23 cellular contexts compared by ENCODE assay signal in the genomic region with DNA sequence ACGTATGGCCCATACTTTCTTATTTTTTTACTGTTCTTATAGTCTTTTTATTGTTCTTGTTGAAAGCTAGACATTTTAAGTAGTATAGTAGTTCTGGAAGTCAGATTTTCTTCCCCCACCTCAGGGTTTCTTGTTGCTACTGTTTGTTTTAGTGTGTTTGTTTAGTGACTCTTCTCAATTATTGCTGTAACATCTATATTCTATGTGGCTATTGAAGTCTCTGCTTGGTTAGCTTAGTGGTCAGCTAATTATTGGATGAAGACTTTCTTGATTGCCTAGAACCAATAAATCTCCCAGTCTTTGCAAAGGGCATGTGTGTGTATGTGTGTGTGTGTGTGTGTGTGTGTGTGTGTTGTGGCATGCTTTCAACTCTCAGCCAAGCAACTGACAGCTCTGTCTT. TPM values are rescaled to one million over a fixed set of nuclear protein-coding genes. Genes with fewer than 3 reads are reported as not detected.
DNase-seq lines count a peak whose midpoint lies in the region; ATAC-seq, FAIRE-seq and TF ChIP-seq lines count a peak whose summit lies in the region.
"Had no signal": no experiment of that assay in that cellular context is flagged by ENCODE, and none has a peak within 500 bp of the region (broad histone marks: within the 10 kb centered on the region; RNA-seq: fewer than 3 reads in every experiment).

No MANE protein-coding gene starts in this region.

- no peaks in the 10 kb centered on the region for H3K4me1 ChIP-seq in HepG2 (ENCODE audit: insufficient read depth, low read length)
- no peaks in the 10 kb centered on the region for H3K4me1 ChIP-seq in right lobe of liver
- no peaks in the 10 kb centered on the region for H3K4me1 ChIP-seq in RWPE2 (ENCODE audit: insufficient read depth, poor library complexity, severe bottlenecking)
- H3K4me1 ChIP-seq: A549, BE2C, Caco-2 had no signal

- WGBS in HepG2 (ENCODE audit: low lambda C conversion rate) = 0% methylated on average over 1 of the region's 1 CpG
- 79% methylated on average over 1 of the region's 1 CpG for WGBS in right lobe of liver (ENCODE audit: insufficient coverage, low coverage, low lambda C conversion rate, missing lambda C conversion rate)

- H2AFZ ChIP-seq in HepG2 (ENCODE audit: low read length) = no peak overlapping the region
- H2AFZ ChIP-seq: GM23338 had no signal

- H3K4me3 ChIP-seq in HepG2 (replicated peaks in 1 of 3; ENCODE audit: insufficient read depth in 1 of 3, low read depth in 2 of 3, low read length in 3 of 3) = no peak overlapping the region
- H3K4me3 ChIP-seq in right lobe of liver = no peak overlapping the region
- H3K4me3 ChIP-seq in RWPE2 (ENCODE audit: severe bottlenecking) = no peak overlapping the region
- H3K4me3 ChIP-seq: A549; BLaER1 treated with 17β-estradiol and CSF1 and Interleukin-3, amounts not matched to agents 10 nM and 100 nM; GM23338 had no signal

- no peak for TF ChIP-seq POLR2A in HepG2 (IDR thresholded peaks at IDR 0.05; ENCODE audit: insufficient read depth in 1 of 2, low read depth in 2 of 2, low read length in 2 of 2)
- no peak for TF ChIP-seq POLR2A in right lobe of liver (IDR thresholded peaks at IDR 0.05)

- DNase-seq in HepG2 (ENCODE audit: low spot score) (peak; percentile 7), right lobe of liver (no peak), RWPE2 (ENCODE audit: low spot score) (no peak), renal cortical epithelial cell (ENCODE audit: low read depth) (peak; percentile 24), inferior parietal cortex (ENCODE audit: extremely low spot score) (no peak), MV-4-11 (lab: John Stamatoyannopoulos, UW) (no peak)
- DNase-seq: 8988T; ACHN; AML-193; BE2C; Caco-2; CD4-positive, CD25-positive, alpha-beta regulatory T cell; CD8-positive, alpha-beta T cell; DMS153; DND-41; H9 had no signal

- FAIRE-seq in HepG2 (lab: Jason Lieb, UNC) = no peak
- FAIRE-seq: A549, G401.6, GM19239 had no signal

- no peaks in the 10 kb centered on the region for H3K27me3 ChIP-seq in HepG2 (ENCODE audit: control insufficient read depth in 1 of 2, insufficient read depth in 2 of 2, low read length in 2 of 2)
- no peaks in the 10 kb centered on the region for H3K27me3 ChIP-seq in right lobe of liver
- peaks cover 9% of the 10 kb centered on the region for H3K27me3 ChIP-seq in RWPE2 (ENCODE audit: insufficient read depth, poor library complexity, severe bottlenecking)
- H3K27me3 ChIP-seq: BE2C; BLaER1 treated with 17β-estradiol and CSF1 and Interleukin-3, amounts not matched to agents 10 nM and 100 nM had no signal

- ATAC-seq in HepG2 (no peak), right lobe of liver (no peak), RWPE2 (ENCODE audit: low read depth) (0 out of 3 replicates have a peak, but pooled peaks have one; percentile 35)
- ATAC-seq: A549; CD8-positive, alpha-beta T cell; GM23338; HCT116 had no signal

- intact Hi-C loops in HepG2 (cut with micrococcal nuclease; ENCODE audit: unreplicated experiment) = no loop called here
- intact Hi-C loops in right lobe of liver (cut with DNase I) = no loop called here

- BruUV-seq in HepG2 (replicated peaks; lab: Mats Ljungman, UMichigan) = no TSS peak

- no peaks in the 10 kb centered on the region for H4K20me1 ChIP-seq in HepG2 (ENCODE audit: insufficient read depth, low read length)
- H4K20me1 ChIP-seq: BLaER1 treated with 17β-estradiol and CSF1 and Interleukin-3, amounts not matched to agents 10 nM and 100 nM had no signal

- no peak for TF ChIP-seq EP300 in HepG2 (IDR thresholded peaks at IDR 0.05; ENCODE audit: low read depth in 2 of 2, low read length in 2 of 2)
- TF ChIP-seq EP300 in HepG2 (CRISPR knock-in tag; IDR thresholded peaks at IDR 0.05; ENCODE audit: borderline replicate concordance) = no peak

- in situ Hi-C loops in HepG2 (cut with HindIII; ENCODE audit: extremely low pct_ligation_motif_present, low pct_unique_long_range_greater_than_20kb) = no loop called here

- CTCF ChIA-PET in HepG2 (lab: Yijun Ruan, JAX; ENCODE audit: low intra/inter-chr PET ratio, low total read pairs) = no interaction called here

- H3K27ac ChIP-seq in HepG2 (ENCODE audit: extremely low read length, insufficient read depth, low read length) (no peak overlapping the region), right lobe of liver (no peak overlapping the region), RWPE2 (ENCODE audit: poor library complexity, severe bottlenecking) (no peak overlapping the region)
- H3K27ac ChIP-seq: A549 had no signal

- TF ChIP-seq CTCF in HepG2 (CRISPR knock-in tag; IDR thresholded peaks at IDR 0.05) = no peak
- no peak for TF ChIP-seq CTCF in right lobe of liver (IDR thresholded peaks at IDR 0.05)
- no peak for TF ChIP-seq CTCF in RWPE2 (IDR thresholded peaks at IDR 0.05; ENCODE audit: poor library complexity, severe bottlenecking)

- TF ChIP-seq RAD21 in HepG2 (CRISPR knock-in tag; IDR thresholded peaks at IDR 0.05) = no peak

- no peak overlapping the region for H3K4me2 ChIP-seq in HepG2 (ENCODE audit: low read depth, low read length)
- H3K4me2 ChIP-seq: A549; BLaER1 treated with 17β-estradiol and CSF1 and Interleukin-3, amounts not matched to agents 10 nM and 100 nM; GM23338 had no signal

- H3K79me2 ChIP-seq in HepG2 (ENCODE audit: insufficient read depth, low read length) = no peaks in the 10 kb centered on the region

- H3K9ac ChIP-seq in HepG2 (ENCODE audit: insufficient read depth, low read depth, low read length) = no peak overlapping the region
- H3K9ac ChIP-seq: BLaER1 treated with 17β-estradiol and CSF1 and Interleukin-3, amounts not matched to agents 10 nM and 100 nM had no signal

- H3K36me3 ChIP-seq in HepG2 (replicated peaks in 1 of 2; ENCODE audit: control insufficient read depth in 1 of 2, insufficient read depth in 2 of 2, low read length in 2 of 2) = no peaks in the 10 kb centered on the region
- no peaks in the 10 kb centered on the region for H3K36me3 ChIP-seq in right lobe of liver
- no peaks in the 10 kb centered on the region for H3K36me3 ChIP-seq in RWPE2 (ENCODE audit: low read depth)
- H3K36me3 ChIP-seq: BE2C; BLaER1 treated with 17β-estradiol and CSF1 and Interleukin-3, amounts not matched to agents 10 nM and 100 nM had no signal

- POLR2A ChIA-PET in HepG2 (lab: Yijun Ruan, JAX) = no interaction called here

- H3K9me3 ChIP-seq in HepG2 (ENCODE audit: low read length) = 0 out of 2 replicates have a peak, but pooled peaks cover 9% of the 10 kb centered on the region
- H3K9me3 ChIP-seq in right lobe of liver = no peaks in the 10 kb centered on the region
- no peaks in the 10 kb centered on the region for H3K9me3 ChIP-seq in RWPE2 (ENCODE audit: severe bottlenecking)
- H3K9me3 ChIP-seq: BE2C had no signal

RNA-seq across cellular contexts. Expression of a gene that starts 34.3 kb away (rescaled TPM):
- total RNA-seq in HepG2 (2016; rRNA removed; fragmentation: Illumina TruSeq; extraction: Trizol) = not detected in 2 replicates
- not detected in 2 replicates for total RNA-seq in HepG2 (2016; cell fraction: cytosol; rRNA removed; fragmentation: Illumina TruSeq; extraction: Trizol; ENCODE audit: low read depth)
- total RNA-seq in HepG2 (2016; cell fraction: insoluble cytoplasmic fraction; rRNA removed; fragmentation: Illumina TruSeq; extraction: Trizol) = not detected in 2 replicates
- 0.03 TPM in 1 of 2 replicates, not detected in the other for total RNA-seq in HepG2 (2016; cell fraction: membrane; rRNA removed; fragmentation: Illumina TruSeq; extraction: Trizol)
- total RNA-seq in HepG2 (2016; cell fraction: nucleus; rRNA removed; fragmentation: Illumina TruSeq; extraction: Trizol) = not detected in 2 replicates
- under 0.01 and 0.03 TPM in 2 replicates for polyA plus RNA-seq in HepG2 (2011; rRNA removed)
- 0.01 TPM in 1 of 2 replicates, not detected in the other for polyA plus RNA-seq in HepG2 (2011; cell fraction: cytosol; rRNA removed)
- 0.02 and 0.05 TPM in 2 replicates for polyA plus RNA-seq in HepG2 (2011; cell fraction: nucleus; rRNA removed)
- 0.03 TPM in 1 of 2 replicates, not detected in the other for polyA plus RNA-seq in HepG2 (2012)
- 0.02 TPM in 1 of 2 replicates, not detected in the other for polyA plus RNA-seq in HepG2 (2016; cell fraction: cytosol; fragmentation: Illumina TruSeq; extraction: Trizol; ENCODE audit: low read depth)
- 0.03 TPM in 1 of 2 replicates, not detected in the other for polyA plus RNA-seq in HepG2 (2016; cell fraction: insoluble cytoplasmic fraction; fragmentation: Illumina TruSeq; extraction: Trizol; ENCODE audit: low read depth)
- polyA plus RNA-seq in HepG2 (2016; cell fraction: membrane; fragmentation: Illumina TruSeq; extraction: Trizol; ENCODE audit: low read depth) = not detected in 2 replicates
- not detected in 2 replicates for polyA plus RNA-seq in HepG2 (2016; cell fraction: nucleus; fragmentation: Illumina TruSeq; extraction: Trizol; ENCODE audit: insufficient read depth, low read depth)
- polyA minus RNA-seq in HepG2 (2011; rRNA and poly(A)+ RNA removed; ENCODE audit: low replicate concordance) = 0.06 and 0.09 TPM in 2 replicates
- not detected in 2 replicates for polyA minus RNA-seq in HepG2 (2011; cell fraction: cytosol; rRNA and poly(A)+ RNA removed)
- 0.12 and 0.26 TPM in 2 replicates for polyA minus RNA-seq in HepG2 (2011; cell fraction: nucleus; rRNA and poly(A)+ RNA removed)
- under 1 TPM in 4 of 6 experiments, not detected in 2; 0.04 to 0.10 (median 0.07) TPM for total RNA-seq in right lobe of liver
- total RNA-seq in renal cortical epithelial cell = under 0.01 and 0.50 TPM in 2 replicates
- total RNA-seq: CD4-positive, CD25-positive, alpha-beta regulatory T cell; CD8-positive, alpha-beta T cell had no signal
- polyA plus RNA-seq: CD4-positive, CD25-positive, alpha-beta regulatory T cell had no signal

RNA-seq across cellular contexts. Expression of a gene that starts 49.5 kb away (rescaled TPM):
- total RNA-seq in HepG2 (2016; rRNA removed; fragmentation: Illumina TruSeq; extraction: Trizol) (not detected in 2 replicates), right lobe of liver (not detected), renal cortical epithelial cell (0.60 TPM in 1 of 2 replicates, not detected in the other)
- total RNA-seq in HepG2 (2016; cell fraction: cytosol; rRNA removed; fragmentation: Illumina TruSeq; extraction: Trizol; ENCODE audit: low read depth) = not detected in 2 replicates
- not detected in 2 replicates for total RNA-seq in HepG2 (2016; cell fraction: insoluble cytoplasmic fraction; rRNA removed; fragmentation: Illumina TruSeq; extraction: Trizol)
- total RNA-seq in HepG2 (2016; cell fraction: membrane; rRNA removed; fragmentation: Illumina TruSeq; extraction: Trizol) = not detected in 2 replicates
- not detected in 2 replicates for total RNA-seq in HepG2 (2016; cell fraction: nucleus; rRNA removed; fragmentation: Illumina TruSeq; extraction: Trizol)
- polyA plus RNA-seq in HepG2 (2011; rRNA removed) = not detected in 2 replicates
- not detected in 2 replicates for polyA plus RNA-seq in HepG2 (2011; cell fraction: cytosol; rRNA removed)
- not detected in 2 replicates for polyA plus RNA-seq in HepG2 (2011; cell fraction: nucleus; rRNA removed)
- polyA plus RNA-seq in HepG2 (2012) = not detected in 2 replicates
- polyA plus RNA-seq in HepG2 (2016; cell fraction: cytosol; fragmentation: Illumina TruSeq; extraction: Trizol; ENCODE audit: low read depth) = not detected in 2 replicates
- polyA plus RNA-seq in HepG2 (2016; cell fraction: insoluble cytoplasmic fraction; fragmentation: Illumina TruSeq; extraction: Trizol; ENCODE audit: low read depth) = not detected in 2 replicates
- not detected in 2 replicates for polyA plus RNA-seq in HepG2 (2016; cell fraction: membrane; fragmentation: Illumina TruSeq; extraction: Trizol; ENCODE audit: low read depth)
- polyA plus RNA-seq in HepG2 (2016; cell fraction: nucleus; fragmentation: Illumina TruSeq; extraction: Trizol; ENCODE audit: insufficient read depth, low read depth) = not detected in 2 replicates
- not detected in 2 replicates for polyA minus RNA-seq in HepG2 (2011; rRNA and poly(A)+ RNA removed; ENCODE audit: low replicate concordance)
- polyA minus RNA-seq in HepG2 (2011; cell fraction: cytosol; rRNA and poly(A)+ RNA removed) = not detected in 2 replicates
- not detected in 2 replicates for polyA minus RNA-seq in HepG2 (2011; cell fraction: nucleus; rRNA and poly(A)+ RNA removed)
- total RNA-seq: Caco-2; CD4-positive, CD25-positive, alpha-beta regulatory T cell; CD8-positive, alpha-beta T cell; GM23338; H4; H9 had no signal
- polyA plus RNA-seq: A549 had no signal

Comparison
In these comparisons a context has a peak if more than half of its experiments do, and no peak if none do; other contexts are left out.
1. DNase-seq: peak in HepG2 (single experiment) and renal cortical epithelial cell (single experiment); none in right lobe of liver (0 of 3), RWPE2 (single experiment), inferior parietal cortex (single experiment) and MV-4-11 (single experiment).